Comparison of ENCODE assay signal across 1 cellular context in genomic region chrX:152844256-152844655, GRCh38.
TF ChIP-seq lines count a peak whose summit lies in the region.

No MANE protein-coding gene starts in this region.

TF ChIP-seq in HepG2, 621 proteins besides CTCF, POLR2A, EP300 and RAD21:
- TF ChIP-seq EHMT2 (IDR thresholded peaks at IDR 0.05; ENCODE audit: borderline replicate concordance, low read depth, low read length): no peak
- no peak for TF ChIP-seq SOX6 (IDR thresholded peaks at IDR 0.05)
- TF ChIP-seq SOX6 (CRISPR knock-in tag; IDR thresholded peaks at IDR 0.05): no peak
- TF ChIP-seq RORA (CRISPR knock-in tag; IDR thresholded peaks at IDR 0.05): no peak
- no peak for TF ChIP-seq CREB3 (CRISPR knock-in tag; IDR thresholded peaks at IDR 0.05)
- TF ChIP-seq TAF15 (IDR thresholded peaks at IDR 0.05; ENCODE audit: low read depth, low read length, poor library complexity, severe bottlenecking): no peak
- no peak for TF ChIP-seq NFAT5 (CRISPR knock-in tag; IDR thresholded peaks at IDR 0.05)
- no peak for TF ChIP-seq ARHGAP35 (CRISPR knock-in tag; IDR thresholded peaks at IDR 0.05; ENCODE audit: borderline replicate concordance)
- no peak for TF ChIP-seq ZNF207 (IDR thresholded peaks at IDR 0.05; ENCODE audit: borderline replicate concordance)
- no peak for TF ChIP-seq SAP130 (CRISPR knock-in tag; IDR thresholded peaks at IDR 0.05; ENCODE audit: low read depth)
- TF ChIP-seq BRCA1 (CRISPR knock-in tag; IDR thresholded peaks at IDR 0.05): no peak
- no peak for TF ChIP-seq RELA (CRISPR knock-in tag; IDR thresholded peaks at IDR 0.05)
- no peak for TF ChIP-seq HDAC6 (IDR thresholded peaks at IDR 0.05; ENCODE audit: low read depth, low read length)
- TF ChIP-seq POLR2G (IDR thresholded peaks at IDR 0.05; ENCODE audit: low read depth, low read length): no peak
- no peak for TF ChIP-seq ZNF720 (CRISPR knock-in tag; IDR thresholded peaks at IDR 0.05)
- TF ChIP-seq BHLHE40 (IDR thresholded peaks at IDR 0.05; ENCODE audit: low read length): no peak
- no peak for TF ChIP-seq FOXA3 (CRISPR knock-in tag; IDR thresholded peaks at IDR 0.05)
- TF ChIP-seq ZNF383 (CRISPR knock-in tag; IDR thresholded peaks at IDR 0.05; ENCODE audit: borderline replicate concordance): no peak
